19 cellular contexts compared by ENCODE assay signal in the genomic region with DNA sequence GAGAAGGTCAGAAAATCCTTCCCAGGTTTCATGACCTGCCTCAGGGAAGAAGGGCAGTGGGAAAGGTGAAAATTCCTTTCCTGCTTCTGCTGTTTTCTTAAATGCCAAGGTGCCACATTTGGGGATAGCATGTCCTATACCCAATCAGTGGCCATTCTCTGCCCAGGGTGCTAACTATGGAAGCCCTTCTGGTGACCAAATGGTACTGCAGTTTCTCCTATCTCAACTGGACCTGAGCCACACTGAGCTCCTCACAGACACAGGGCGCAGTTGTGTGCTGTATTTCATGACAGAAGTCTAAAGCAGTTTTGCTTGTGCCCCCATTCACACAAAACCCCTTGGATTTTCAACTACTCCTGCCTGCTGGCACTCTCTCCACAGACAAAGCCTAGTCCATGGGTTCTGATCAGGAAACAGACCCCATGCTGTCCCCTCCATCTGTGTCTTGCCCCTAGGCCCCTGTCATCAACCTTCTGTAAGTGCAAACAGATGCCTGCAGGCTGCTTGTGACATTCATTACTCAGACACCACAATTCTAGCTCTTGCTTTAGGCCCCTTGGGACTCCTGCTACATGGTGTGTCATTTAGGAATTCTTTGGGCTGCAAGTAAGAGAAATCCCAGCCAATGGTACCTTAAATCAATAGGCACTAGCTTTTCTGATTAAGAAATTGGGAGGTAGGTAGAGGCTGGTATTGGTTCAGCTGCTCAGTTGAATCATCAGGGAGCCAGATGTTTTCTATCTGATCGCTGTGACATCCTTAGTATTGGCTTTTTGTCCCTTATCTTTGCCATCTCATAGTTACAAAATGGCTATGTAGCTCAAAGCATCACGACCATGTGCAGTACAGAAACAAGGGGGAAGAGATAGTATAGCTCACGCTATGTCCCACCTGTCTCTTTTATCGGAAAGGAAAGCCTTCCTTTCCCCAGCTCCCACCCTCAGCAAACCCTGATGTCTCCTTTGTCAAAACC.
DNase-seq lines count a peak whose midpoint lies in the region; ATAC-seq and TF ChIP-seq lines count a peak whose summit lies in the region.
"Had no signal": no experiment of that assay in that cellular context is flagged by ENCODE, and none has a peak within 500 bp of the region (broad histone marks: within the 10 kb centered on the region; RNA-seq: fewer than 3 reads in every experiment).

No MANE protein-coding gene starts in this region.

- no peaks in the 10 kb centered on the region for H3K27me3 Mint-ChIP-seq in activated CD4-positive, alpha-beta T cell treated with anti-CD3 and anti-CD28 coated beads, Interleukin-2, amount 10 ng/mL, durations not matched to agents 7 days and 5 days
- H3K27me3 Mint-ChIP-seq in chondrocyte (ENCODE audit: low read depth): no peaks in the 10 kb centered on the region
- no peaks in the 10 kb centered on the region for H3K27me3 Mint-ChIP-seq in stimulated activated naive B cell treated with anti-CD40 and anti-IgM and Interleukin-4, amounts not matched to agents 10 μg/mL and 1 μg/mL and 100 μg/mL, for 72 hours
- H3K27me3 Mint-ChIP-seq: T-helper 17 cell had no signal

- no peaks in the 10 kb centered on the region for H3K27me3 ChIP-seq in body of pancreas
- H3K27me3 ChIP-seq: stomach, uterus had no signal

- ATAC-seq in stimulated activated naive B cell treated with anti-CD40 and anti-IgM and Interleukin-4, amounts not matched to agents 10 μg/mL and 1 μg/mL and 100 μg/mL, for 72 hours (replicated peaks): peak; percentile 48 to 65
- ATAC-seq in body of pancreas (no peak), HG03175 (IDR thresholded peaks at IDR 0.05; ENCODE audit: unreplicated experiment) (no peak), GM21367 (IDR thresholded peaks at IDR 0.05; ENCODE audit: unreplicated experiment) (no peak)
- ATAC-seq: Right ventricle myocardium inferior, T-helper 17 cell had no signal

- H3K27ac ChIP-seq in body of pancreas: no peak overlapping the region
- H3K27ac ChIP-seq: stomach, uterus had no signal

- TF ChIP-seq POLR2A in body of pancreas (IDR thresholded peaks at IDR 0.05): no peak

- H3K4me3 ChIP-seq in body of pancreas: no peak overlapping the region
- H3K4me3 ChIP-seq: stomach, uterus had no signal

- H3K36me3 Mint-ChIP-seq in activated CD4-positive, alpha-beta T cell treated with anti-CD3 and anti-CD28 coated beads, Interleukin-2, amount 10 ng/mL, durations not matched to agents 7 days and 5 days (ENCODE audit: low read depth): peaks cover 2% of the 10 kb centered on the region
- no peaks in the 10 kb centered on the region for H3K36me3 Mint-ChIP-seq in chondrocyte (ENCODE audit: low read depth)
- H3K36me3 Mint-ChIP-seq in stimulated activated naive B cell treated with anti-CD40 and anti-IgM and Interleukin-4, amounts not matched to agents 10 μg/mL and 1 μg/mL and 100 μg/mL, for 72 hours: peaks cover 20 to 50% of the 10 kb centered on the region in 2 donors

- POLR2A ChIA-PET in activated CD4-positive, alpha-beta T cell treated with anti-CD3 and anti-CD28 coated beads, Interleukin-2, amount 10 ng/mL, durations not matched to agents 7 days and 5 days (lab: Charles Lee): no interaction called here

- no peak for DNase-seq in activated CD4-positive, alpha-beta T cell treated with anti-CD3 and anti-CD28 coated beads, Interleukin-2, amount 10 ng/mL, durations not matched to agents 7 days and 5 days
- DNase-seq in activated CD4-positive, alpha-beta T cell treated with anti-CD3 and anti-CD28 coated beads, Interleukin-2, amount 50 U/mL, for 48 hours: no peak
- DNase-seq in NCI-H146 treated with DMSO at 0.1 percent for 48 hours (lab: John Stamatoyannopoulos, UW; ENCODE audit: unreplicated experiment) (peak; percentile 62), chondrocyte (ENCODE audit: low spot score) (no peak), body of pancreas (no peak)
- no peak for DNase-seq in stimulated activated naive B cell treated with anti-CD40 and anti-IgM and Interleukin-4, amounts not matched to agents 10 μg/mL and 1 μg/mL and 100 μg/mL, for 72 hours
- DNase-seq: ACHN; activated CD4-positive, CD25-positive, alpha-beta regulatory T cell treated with anti-CD3 and anti-CD28 coated beads, Interleukin-2, amount 50 U/mL, for 72 hours; activated naive CD4-positive, alpha-beta T cell treated with anti-CD3 and anti-CD28 coated beads, Interleukin-2, amount 50 U/mL, for 16 hours; KG1; kidney; mesenchymal stem cell; stomach; T-helper 17 cell; uterus had no signal

- H3K36me3 ChIP-seq in body of pancreas (replicated peaks in 1 of 2; ENCODE audit: insufficient read depth in 1 of 2, low read depth in 2 of 2): no peaks in the 10 kb centered on the region
- H3K36me3 ChIP-seq: stomach, uterus had no signal

- CTCF ChIA-PET in activated CD4-positive, alpha-beta T cell treated with anti-CD3 and anti-CD28 coated beads, Interleukin-2, amount 10 ng/mL, durations not matched to agents 7 days and 5 days (lab: Charles Lee): interaction anchor here (0.7 to 1.2 kb wide), 2 partner anchors 9 to 83 kb away, joined by 3 read pairs; no protein-coding TSS in a partner anchor

- H3K4me1 ChIP-seq in body of pancreas: no peaks in the 10 kb centered on the region
- H3K4me1 ChIP-seq: stomach, uterus had no signal

- peak overlapping the region; percentile 57 for H3K27ac Mint-ChIP-seq in activated CD4-positive, alpha-beta T cell treated with anti-CD3 and anti-CD28 coated beads, Interleukin-2, amount 10 ng/mL, durations not matched to agents 7 days and 5 days
- no peak overlapping the region for H3K27ac Mint-ChIP-seq in chondrocyte (ENCODE audit: unreplicated experiment)
- peak overlapping the region; percentile 14 for H3K27ac Mint-ChIP-seq in stimulated activated naive B cell treated with anti-CD40 and anti-IgM and Interleukin-4, amounts not matched to agents 10 μg/mL and 1 μg/mL and 100 μg/mL, for 72 hours
- H3K27ac Mint-ChIP-seq: nephron, T-helper 17 cell had no signal

- H3K9me3 Mint-ChIP-seq in activated CD4-positive, alpha-beta T cell treated with anti-CD3 and anti-CD28 coated beads, Interleukin-2, amount 10 ng/mL, durations not matched to agents 7 days and 5 days: peaks cover 13% of the 10 kb centered on the region
- peaks cover 27% of the 10 kb centered on the region for H3K9me3 Mint-ChIP-seq in chondrocyte (ENCODE audit: low read depth)
- H3K9me3 Mint-ChIP-seq in stimulated activated naive B cell treated with anti-CD40 and anti-IgM and Interleukin-4, amounts not matched to agents 10 μg/mL and 1 μg/mL and 100 μg/mL, for 72 hours: peaks cover 4 to 13% of the 10 kb centered on the region in 2 donors

- no peak overlapping the region for H3K4me3 Mint-ChIP-seq in activated CD4-positive, alpha-beta T cell treated with anti-CD3 and anti-CD28 coated beads, Interleukin-2, amount 10 ng/mL, durations not matched to agents 7 days and 5 days
- no peak overlapping the region for H3K4me3 Mint-ChIP-seq in chondrocyte (ENCODE audit: unreplicated experiment)
- no peak overlapping the region for H3K4me3 Mint-ChIP-seq in stimulated activated naive B cell treated with anti-CD40 and anti-IgM and Interleukin-4, amounts not matched to agents 10 μg/mL and 1 μg/mL and 100 μg/mL, for 72 hours
- H3K4me3 Mint-ChIP-seq: nephron, T-helper 17 cell had no signal

- TF ChIP-seq CTCF in chondrocyte (IDR thresholded peaks at IDR 0.05) (peak; percentile 35), body of pancreas (IDR thresholded peaks at IDR 0.05) (no peak)

- peaks cover 0 to 6% (median 0%) of the 10 kb centered on the region in 3 donors for H3K9me3 ChIP-seq in body of pancreas
- H3K9me3 ChIP-seq: uterus had no signal

- intact Hi-C loops in body of pancreas (cut with DNase I): no loop called here

- WGBS in body of pancreas, 2 donors: 81 to 90% methylated on average over 5 of the region's 5 CpGs

- H3K4me1 Mint-ChIP-seq in activated CD4-positive, alpha-beta T cell treated with anti-CD3 and anti-CD28 coated beads, Interleukin-2, amount 10 ng/mL, durations not matched to agents 7 days and 5 days: peaks cover 25% of the 10 kb centered on the region
- H3K4me1 Mint-ChIP-seq in chondrocyte (ENCODE audit: low read depth): no peaks in the 10 kb centered on the region
- H3K4me1 Mint-ChIP-seq in stimulated activated naive B cell treated with anti-CD40 and anti-IgM and Interleukin-4, amounts not matched to agents 10 μg/mL and 1 μg/mL and 100 μg/mL, for 72 hours: peaks cover 35 to 57% of the 10 kb centered on the region in 2 donors
- H3K4me1 Mint-ChIP-seq: nephron had no signal

Comparison
In these comparisons a context has a peak if more than half of its experiments do, and no peak if none do; other contexts are left out.
1. ATAC-seq: peak in stimulated activated naive B cell treated with anti-CD40 and anti-IgM and Interleukin-4, amounts not matched to agents 10 μg/mL and 1 μg/mL and 100 μg/mL, for 72 hours (2 of 2); none in body of pancreas (single experiment), HG03175 (single experiment) and GM21367 (single experiment).